Comparison of ENCODE assay signal across 8 cellular contexts in the genomic region with DNA sequence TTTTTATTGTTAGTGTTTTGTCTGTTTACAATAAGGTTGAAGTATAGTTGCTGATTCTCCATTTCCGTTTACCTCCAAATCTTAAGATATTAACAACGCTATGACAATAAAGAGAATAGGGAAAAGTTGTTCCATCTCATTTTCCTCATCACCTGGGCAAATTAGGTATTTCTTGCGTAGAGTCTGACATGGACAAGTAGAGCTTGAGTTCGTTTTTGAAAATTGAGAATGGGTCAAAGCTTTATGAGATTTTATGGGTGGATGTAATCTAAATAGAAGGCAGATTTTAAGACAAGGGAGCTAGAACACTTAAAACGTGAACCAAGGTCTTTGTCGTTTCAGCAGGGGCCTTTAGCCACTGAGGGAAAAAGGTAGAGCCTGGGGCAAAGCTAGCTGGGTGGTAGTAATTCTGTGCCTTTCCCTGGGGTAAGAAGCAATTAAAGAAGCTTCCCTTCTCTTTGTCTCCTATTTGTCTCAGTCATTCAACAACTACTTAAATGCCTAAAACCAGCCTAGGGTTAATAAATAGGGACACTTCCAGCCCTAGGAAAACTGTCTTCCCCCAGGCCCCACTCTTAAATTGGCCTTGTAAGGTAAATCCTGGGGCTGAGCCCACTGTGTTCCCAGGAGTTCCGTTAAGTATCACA. TPM values are rescaled to one million over a fixed set of nuclear protein-coding genes. Genes with fewer than 3 reads are reported as not detected.
A peak's percentile ranks its signal among the peaks of the same experiment; 100 is the strongest.
DNase-seq lines count a peak whose midpoint lies in the region; ATAC-seq and TF ChIP-seq lines count a peak whose summit lies in the region.

No MANE protein-coding gene starts in this region.

- no peak for ATAC-seq in HG03280 (IDR thresholded peaks at IDR 0.05; ENCODE audit: unreplicated experiment)

- H3K4me3 ChIP-seq in transverse colon = peak overlapping the region; percentile 88 to 100 (median 94)

- H3K27ac ChIP-seq in transverse colon = peak overlapping the region; percentile 99 to 100 (median 99)

- no peaks in the 10 kb centered on the region for H3K27me3 ChIP-seq in transverse colon

- H3K36me3 Mint-ChIP-seq in activated T-cell treated with anti-CD3 and anti-CD28 coated beads, Interleukin-2, amount 50 U/mL, for 24 hours (ENCODE audit: low read depth) = peaks cover 25% of the 10 kb centered on the region
- H3K36me3 Mint-ChIP-seq in activated naive CD8-positive, alpha-beta T cell = peaks cover 5% of the 10 kb centered on the region

- no peak for TF ChIP-seq POLR2A in transverse colon (IDR thresholded peaks at IDR 0.05)

- peaks cover 17 to 43% (median 26%) of the 10 kb centered on the region in 4 donors for H3K4me1 ChIP-seq in transverse colon

- intact Hi-C loops in transverse colon (cut with DNase I; ENCODE audit: low total_unique reads) = loop anchor here (5.0 kb wide), 1 partner anchor 1216 kb away; the partner anchor contains the start of gene TUSC1

- peak overlapping the region; percentile 98 for H3K4me3 Mint-ChIP-seq in activated T-cell treated with anti-CD3 and anti-CD28 coated beads, Interleukin-2, amount 50 U/mL, for 24 hours
- H3K4me3 Mint-ChIP-seq in activated naive CD8-positive, alpha-beta T cell = peak overlapping the region; percentile 100

- H3K36me3 ChIP-seq in transverse colon = no peaks in the 10 kb centered on the region

- no peaks in the 10 kb centered on the region for H3K27me3 Mint-ChIP-seq in activated T-cell treated with anti-CD3 and anti-CD28 coated beads, Interleukin-2, amount 50 U/mL, for 24 hours
- no peaks in the 10 kb centered on the region for H3K27me3 Mint-ChIP-seq in activated naive CD8-positive, alpha-beta T cell

- peaks cover 0 to 4% of the 10 kb centered on the region in 2 donors for H3K9me3 ChIP-seq in transverse colon

- in situ Hi-C loops in transverse colon (cut with MboI; ENCODE audit: low pct_ligation_motif_present in 1 of 4, low pct_unique_long_range_greater_than_20kb in 1 of 4, low sequenced_read_pairs in 3 of 4) (loop anchor here in 1 of 4 donors (10.0 kb wide), 1 partner anchor 62 kb away; the partner anchor contains the start of gene IFT74), GM13976 (cut with MboI; ENCODE audit: low sequenced_read_pairs, unreplicated experiment) (no loop called here)

- TF ChIP-seq CTCF in transverse colon (IDR thresholded peaks at IDR 0.05) = no peak
- no peak for TF ChIP-seq CTCF in GM13976 (IDR thresholded peaks at IDR 0.05; ENCODE audit: borderline replicate concordance, control extremely low read depth, extremely low read depth, insufficient read depth, missing control alignments)

- H3K9me3 Mint-ChIP-seq in activated T-cell treated with anti-CD3 and anti-CD28 coated beads, Interleukin-2, amount 50 U/mL, for 24 hours = peaks cover 2% of the 10 kb centered on the region
- H3K9me3 Mint-ChIP-seq in activated naive CD8-positive, alpha-beta T cell (ENCODE audit: low read depth) = peaks cover 5% of the 10 kb centered on the region

- H3K27ac Mint-ChIP-seq in activated T-cell treated with anti-CD3 and anti-CD28 coated beads, Interleukin-2, amount 50 U/mL, for 24 hours = peak overlapping the region; percentile 100
- peak overlapping the region; percentile 99 for H3K27ac Mint-ChIP-seq in activated naive CD8-positive, alpha-beta T cell

- 12 to 35% methylated on average over 6 to 7 of the region's 7 CpGs for WGBS in transverse colon (ENCODE audit: low coverage in 1 of 2), 2 donors

- no peak for DNase-seq in activated T-cell treated with anti-CD3 and anti-CD28 coated beads, Interleukin-2, amount 50 U/mL, for 24 hours
- no peak for DNase-seq in activated T-cell treated with anti-CD3 and anti-CD28 coated beads, Interleukin-2, amount 50 U/mL, for 48 hours
- DNase-seq in left kidney (ENCODE audit: low read depth, low spot score) (peak; percentile 4), transverse colon (no peak), GM13976 (ENCODE audit: low spot score) (no peak)
- DNase-seq in stimulated activated CD4-positive, alpha-beta T cell treated with anti-CD3 and anti-CD28 coated beads, Interleukin-4, amount 100 ng/mL, for 1 hour = no peak

- peaks cover 34% of the 10 kb centered on the region for H3K4me1 Mint-ChIP-seq in activated T-cell treated with anti-CD3 and anti-CD28 coated beads, Interleukin-2, amount 50 U/mL, for 24 hours (ENCODE audit: low read depth)
- H3K4me1 Mint-ChIP-seq in activated naive CD8-positive, alpha-beta T cell (ENCODE audit: low read depth) = peaks cover 39% of the 10 kb centered on the region

- TF ChIP-seq EP300 in transverse colon (IDR thresholded peaks at IDR 0.05; ENCODE audit: low read depth) = no peak

RNA-seq across cellular contexts. Expression of gene CAAP1, which starts 0.6 kb away (rescaled TPM):
- total RNA-seq in transverse colon = 100 to 1,000 TPM in 1 of 4 donors, 10 to 100 TPM in 3; 27.3 to 103 (median 40.3) TPM

RNA-seq across cellular contexts. Expression of gene PLAA, which starts 53.9 kb away (rescaled TPM):
- total RNA-seq in transverse colon = 10 to 100 TPM; 12.0 to 30.2 (median 28.0) TPM
